Comparison of ENCODE assay signal across 7 cellular contexts in the genomic region with DNA sequence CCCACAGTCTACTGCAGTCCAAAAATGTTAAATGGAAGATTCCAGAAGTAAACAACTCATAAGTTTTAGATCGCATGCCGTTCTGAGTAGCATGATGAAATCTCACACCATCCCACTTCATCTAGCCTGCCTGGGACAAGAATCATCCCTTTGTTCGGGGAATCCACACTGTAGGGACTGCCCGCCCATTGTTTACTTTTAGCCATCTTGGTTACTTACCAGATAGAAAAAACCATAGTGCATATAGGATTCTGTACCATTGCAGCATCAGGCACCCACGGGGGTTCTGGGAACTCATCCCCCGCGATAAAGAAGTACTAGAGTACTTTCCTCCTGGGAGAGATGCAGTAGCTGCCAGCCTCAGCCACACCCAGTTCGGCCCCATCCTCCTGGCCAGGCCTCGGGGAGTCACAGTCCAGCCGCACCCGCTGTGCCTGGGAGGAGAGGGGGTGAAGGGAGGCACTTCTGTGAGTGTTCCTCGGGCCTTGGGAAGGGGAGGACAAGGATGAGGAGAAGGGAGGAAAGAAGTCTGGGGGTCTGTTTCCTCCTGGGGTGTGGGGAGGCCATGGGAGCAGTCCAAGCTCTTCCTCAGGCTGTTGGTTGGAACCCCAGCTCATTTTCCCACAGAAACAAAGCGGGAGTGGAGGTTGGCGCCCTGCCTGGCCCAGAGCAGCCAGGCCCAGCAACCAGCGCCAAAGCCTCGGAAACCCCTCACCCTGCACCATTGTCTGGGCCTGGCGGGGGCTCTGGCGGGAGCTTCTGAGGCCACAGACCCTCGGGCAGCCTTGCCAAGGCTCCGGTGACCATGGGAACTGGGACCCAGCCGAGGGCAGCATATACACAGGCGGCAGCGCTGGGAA. TPM values are rescaled to one million over a fixed set of nuclear protein-coding genes. Genes with fewer than 3 reads are reported as not detected.
DNase-seq lines count a peak whose midpoint lies in the region; ATAC-seq and TF ChIP-seq lines count a peak whose summit lies in the region.
"Had no signal": no experiment of that assay in that cellular context is flagged by ENCODE, and none has a peak within 500 bp of the region (broad histone marks: within the 10 kb centered on the region; RNA-seq: fewer than 3 reads in every experiment).

No MANE protein-coding gene starts in this region.

- CTCF ChIA-PET in PC-9 (lab: Charles Lee), result interaction anchor here (0.6 kb wide), 1 partner anchor 11 kb away, joined by 6 read pairs; no protein-coding TSS in a partner anchor

- H3K36me3 ChIP-seq in heart left ventricle, result peaks cover 0 to 11% (median 9%) of the 10 kb centered on the region in 9 donors
- H3K36me3 ChIP-seq in testis (ENCODE audit: low read depth, missing control alignments), result no peaks in the 10 kb centered on the region
- H3K36me3 ChIP-seq in PC-9 (ENCODE audit: low read depth), result no peaks in the 10 kb centered on the region

- TF ChIP-seq CTCF in heart left ventricle (IDR thresholded peaks at IDR 0.05) (no peak), testis (IDR thresholded peaks at IDR 0.05) (no peak), PC-9 (conservative IDR thresholded peaks at IDR 0.05) (no peak)

- H3K27ac ChIP-seq in heart left ventricle, result peak overlapping the region; percentile 37 to 93 (median 82)
- peak overlapping the region; percentile 73 to 90 for H3K27ac ChIP-seq in testis
- H3K27ac ChIP-seq in PC-9, result no peak overlapping the region

- H3K4me3 ChIP-seq in heart left ventricle (peak overlapping the region in 8 of 12 donors; percentile 2 to 37 (median 24)), testis (no peak overlapping the region), PC-9 (no peak overlapping the region)

- no peak overlapping the region for H3K4me2 ChIP-seq in PC-9

- no peaks in the 10 kb centered on the region for H3K79me2 ChIP-seq in PC-9 (ENCODE audit: low read depth)

- POLR2A ChIA-PET in PC-9 (lab: Charles Lee; ENCODE audit: unreplicated experiment), result interaction anchor here (0.7 kb wide), 2 partner anchors 89 to 180 kb away, joined by 3 read pairs; no protein-coding TSS in a partner anchor

- peak in 3 of 4 donors; percentile 8 to 44 (median 26) for ATAC-seq in heart left ventricle
- no peak for ATAC-seq in HG03521 (IDR thresholded peaks at IDR 0.05; ENCODE audit: unreplicated experiment)

- intact Hi-C loops in heart left ventricle (cut with DNase I), result loop anchor here in 2 of 10 donors (10.0 kb wide), 1 partner anchor 95 kb away; a partner anchor contains a TSS
- intact Hi-C loops in testis (cut with DNase I; ENCODE audit: low total_unique reads), result no loop called here
- intact Hi-C loops in PC-9 (cut with micrococcal nuclease; ENCODE audit: unreplicated experiment), result no loop called here

- no peak for TF ChIP-seq POLR2A in heart left ventricle (IDR thresholded peaks at IDR 0.05)
- no peak for TF ChIP-seq POLR2A in testis (IDR thresholded peaks at IDR 0.05)

- H3K4me1 ChIP-seq in heart left ventricle (peaks cover 7 to 69% (median 45%) of the 10 kb centered on the region in 12 donors), testis (peaks cover 59% of the 10 kb centered on the region), PC-9 (replicated peaks; ENCODE audit: insufficient read depth) (peaks cover 24% of the 10 kb centered on the region)

- H4K20me1 ChIP-seq in PC-9 (ENCODE audit: insufficient read depth), result no peaks in the 10 kb centered on the region

- no peak overlapping the region for H2AFZ ChIP-seq in PC-9

- H3F3A ChIP-seq in PC-9 (ENCODE audit: insufficient read depth, low read depth), result peaks cover 20% of the 10 kb centered on the region; the same call in 1 of the 2 replicates

- peak; percentile 91 for DNase-seq in SK-MEL-5 (ENCODE audit: low read depth, low spot score)
- peak in 4 of 5 donors; percentile 51 to 76 (median 72) for DNase-seq in heart left ventricle
- DNase-seq in testis, result peak; percentile 67
- no peak for DNase-seq in NCI-H128 (lab: John Stamatoyannopoulos, UW; ENCODE audit: unreplicated experiment)
- no peak for DNase-seq in PC-9
- DNase-seq: amniotic stem cell had no signal

- no peaks in the 10 kb centered on the region for H3K9me2 ChIP-seq in PC-9 (ENCODE audit: insufficient read depth)

- in situ Hi-C loops in SK-MEL-5 (cut with HindIII; ENCODE audit: low pct_unique_long_range_greater_than_20kb, low sequenced_read_pairs), result no loop called here

- 47 to 58% (median 56%) methylated on average over 20 to 23 of the region's 23 CpGs for WGBS in heart left ventricle, 4 donors
- WGBS in testis, 2 donors, result 47 to 53% methylated on average over 14 to 23 of the region's 23 CpGs

- BruUV-seq in PC-9 (replicated peaks; lab: Mats Ljungman, UMichigan), result no TSS peak

- H3K9me3 ChIP-seq in heart left ventricle (no peaks in the 10 kb centered on the region), testis (no peaks in the 10 kb centered on the region), PC-9 (ENCODE audit: insufficient read depth, low read depth) (no peaks in the 10 kb centered on the region)

- H3K27me3 ChIP-seq in heart left ventricle (no peaks in the 10 kb centered on the region), testis (no peaks in the 10 kb centered on the region), PC-9 (ENCODE audit: insufficient read depth, low read depth) (no peaks in the 10 kb centered on the region)

RNA-seq across cellular contexts. Expression of a gene that starts 8.9 kb away (rescaled TPM):
- total RNA-seq in SK-MEL-5 (2014; rRNA removed; shearing (Covaris generic)), result 7.3 and 8.1 TPM in 2 replicates
- polyA plus RNA-seq in SK-MEL-5 (2015; cell fraction: cytosol; rRNA removed), result 15.1 and 19.4 TPM in 2 replicates
- polyA plus RNA-seq in SK-MEL-5 (2015; cell fraction: nucleus; rRNA removed), result 17.8 and 28.5 TPM in 2 replicates
- 10 to 100 TPM; 20.3 to 53.4 (median 31.8) TPM for total RNA-seq in heart left ventricle
- 10 to 100 TPM; 20.1 to 23.3 TPM for polyA plus RNA-seq in heart left ventricle
- total RNA-seq in testis, result 10 to 100 TPM; 43.5 to 48.6 TPM
- 18.3 TPM for polyA plus RNA-seq in testis (ENCODE audit: insufficient read depth, low read depth, low replicate concordance)
- 46.1 and 48.3 TPM in 2 replicates for total RNA-seq in PC-9 (2021)

RNA-seq across cellular contexts. Expression of a gene that starts 14.4 kb away (rescaled TPM):
- total RNA-seq in SK-MEL-5 (2014; rRNA removed; shearing (Covaris generic)), result 49.5 and 67.9 TPM in 2 replicates
- polyA plus RNA-seq in SK-MEL-5 (2015; cell fraction: cytosol; rRNA removed), result 214 and 237 TPM in 2 replicates
- polyA plus RNA-seq in SK-MEL-5 (2015; cell fraction: nucleus; rRNA removed), result 179 and 186 TPM in 2 replicates
- total RNA-seq in heart left ventricle (100 to 1,000 TPM; 134 to 311 (median 158) TPM), testis (100 to 1,000 TPM in 1 of 2 donors, 10 to 100 TPM in 1; 96.1 to 127 TPM), PC-9 (2021) (114 and 159 TPM in 2 replicates)
- polyA plus RNA-seq in heart left ventricle (100 to 1,000 TPM; 128 to 217 TPM), testis (ENCODE audit: insufficient read depth, low read depth, low replicate concordance) (217 TPM)

RNA-seq across cellular contexts. Expression of a gene that starts 25.3 kb away (rescaled TPM):
- 1.3 and 1.8 TPM in 2 replicates for total RNA-seq in SK-MEL-5 (2014; rRNA removed; shearing (Covaris generic))
- polyA plus RNA-seq in SK-MEL-5 (2015; cell fraction: cytosol; rRNA removed), result 1.5 and 2.7 TPM in 2 replicates
- polyA plus RNA-seq in SK-MEL-5 (2015; cell fraction: nucleus; rRNA removed), result 2.4 and 10.2 TPM in 2 replicates
- 10 to 100 TPM in 2 of 9 donors, 1 to 10 TPM in 7; 2.1 to 28.5 (median 6.0) TPM for total RNA-seq in heart left ventricle
- polyA plus RNA-seq in heart left ventricle, result 1 to 10 TPM; 4.5 to 5.8 TPM
- 10 to 100 TPM; 15.0 to 20.4 TPM for total RNA-seq in testis
- polyA plus RNA-seq in testis (ENCODE audit: insufficient read depth, low read depth, low replicate concordance), result 10.2 TPM
- total RNA-seq in PC-9 (2021), result 94.4 and 108 TPM in 2 replicates

RNA-seq across cellular contexts. Expression of a gene that starts 27.2 kb away (rescaled TPM):
- total RNA-seq in SK-MEL-5 (2014; rRNA removed; shearing (Covaris generic)), result 53.5 and 56.5 TPM in 2 replicates
- 71.7 and 103 TPM in 2 replicates for polyA plus RNA-seq in SK-MEL-5 (2015; cell fraction: cytosol; rRNA removed)
- polyA plus RNA-seq in SK-MEL-5 (2015; cell fraction: nucleus; rRNA removed), result 67.5 and 73.8 TPM in 2 replicates
- total RNA-seq in heart left ventricle (10 to 100 TPM in 3 of 9 donors, 1 to 10 TPM in 6; 6.8 to 16.1 (median 9.5) TPM), testis (10 to 100 TPM; 23.4 to 25.5 TPM), PC-9 (2021) (21.1 and 27.1 TPM in 2 replicates)
- polyA plus RNA-seq in heart left ventricle (10 to 100 TPM in 1 of 2 donors, 1 to 10 TPM in 1; 7.5 to 10.5 TPM), testis (ENCODE audit: insufficient read depth, low read depth, low replicate concordance) (8.6 TPM)

RNA-seq across cellular contexts. Expression of a gene that starts 35.2 kb away (rescaled TPM):
- total RNA-seq in SK-MEL-5 (2014; rRNA removed; shearing (Covaris generic)), result 47.6 and 57.4 TPM in 2 replicates
- 151 and 161 TPM in 2 replicates for polyA plus RNA-seq in SK-MEL-5 (2015; cell fraction: cytosol; rRNA removed)
- polyA plus RNA-seq in SK-MEL-5 (2015; cell fraction: nucleus; rRNA removed), result 317 and 374 TPM in 2 replicates
- 100 to 1,000 TPM in 5 of 9 donors, 10 to 100 TPM in 4; 54.8 to 126 (median 106) TPM for total RNA-seq in heart left ventricle
- polyA plus RNA-seq in heart left ventricle, result 100 to 1,000 TPM in 1 of 2 donors, 10 to 100 TPM in 1; 79.7 to 111 TPM
- total RNA-seq in testis, result 10 to 100 TPM; 88.2 to 88.7 TPM
- 101 TPM for polyA plus RNA-seq in testis (ENCODE audit: insufficient read depth, low read depth, low replicate concordance)
- 127 and 136 TPM in 2 replicates for total RNA-seq in PC-9 (2021)

Comparison
In these comparisons a context has a peak if more than half of its experiments do, and no peak if none do; other contexts are left out.
1. DNase-seq: peak in SK-MEL-5 (single experiment), heart left ventricle (4 of 5) and testis (single experiment); none in NCI-H128 (single experiment) and PC-9 (0 of 2).
2. H3K4me3 ChIP-seq: peak in heart left ventricle (8 of 12); none in testis (0 of 2) and PC-9 (single experiment).